12 cellular contexts compared by ENCODE assay signal in the genomic region with DNA sequence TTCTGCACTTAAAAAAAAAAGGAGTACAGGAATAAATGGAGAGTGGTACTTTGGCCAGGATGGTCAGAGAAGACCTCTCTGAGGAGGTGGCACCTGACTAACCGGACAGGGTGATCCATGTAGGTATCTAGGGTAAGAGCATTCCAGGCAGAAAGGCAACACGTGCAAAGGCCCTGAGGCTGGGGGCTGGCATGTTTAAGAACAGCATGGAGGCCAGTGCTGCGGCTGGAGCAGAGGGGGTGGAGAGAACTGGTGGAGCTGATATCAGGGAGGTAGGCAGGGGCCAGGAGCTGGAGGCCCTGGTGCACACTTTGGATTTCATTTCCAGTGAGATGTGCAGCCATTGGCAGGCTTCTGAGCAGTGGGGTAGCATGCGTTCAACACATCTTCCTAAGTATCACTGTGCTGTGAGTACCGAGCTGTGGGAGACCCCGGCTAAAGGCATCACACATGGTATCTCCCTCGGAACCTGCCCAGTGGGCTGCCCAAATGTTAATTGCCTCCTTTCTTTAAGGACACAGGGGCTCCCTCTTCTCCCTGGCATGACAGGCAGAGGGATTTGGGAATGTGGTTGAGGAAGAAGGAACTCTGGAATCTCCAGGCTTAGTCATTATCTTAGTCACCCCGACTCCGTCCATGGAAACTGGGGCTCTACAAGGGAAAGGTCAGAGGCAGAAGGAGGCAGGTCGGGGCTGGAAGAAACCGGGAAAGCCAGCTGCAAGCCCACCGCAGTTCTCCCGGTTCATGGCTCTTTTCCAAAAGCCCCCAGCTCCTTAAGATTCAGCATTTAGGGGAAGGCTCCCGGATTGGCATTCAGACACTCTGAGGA. TPM values are rescaled to one million over a fixed set of nuclear protein-coding genes. Genes with fewer than 3 reads are reported as not detected.
DNase-seq lines count a peak whose midpoint lies in the region; ATAC-seq and TF ChIP-seq lines count a peak whose summit lies in the region.
"Had no signal": no experiment of that assay in that cellular context is flagged by ENCODE, and none has a peak within 500 bp of the region (broad histone marks: within the 10 kb centered on the region; RNA-seq: fewer than 3 reads in every experiment).

No MANE protein-coding gene starts in this region.

- H2BK20ac ChIP-seq in IMR-90 (ENCODE audit: low read depth, low read length) = peak overlapping the region; percentile 38

- H2BK120ac ChIP-seq in IMR-90 (ENCODE audit: low read depth, low read length) = peak overlapping the region; percentile 69

- H3K4me2 ChIP-seq in BLaER1 (peak overlapping the region; percentile 87), IMR-90 (ENCODE audit: low read depth, low read length) (peak overlapping the region; percentile 8; the same call in 1 of the 2 replicates), mammary epithelial cell (ENCODE audit: insufficient read depth, low read depth, low read length) (no peak overlapping the region)

- H3K4me3 ChIP-seq in BLaER1 (peak overlapping the region; percentile 41), IMR-90 (ENCODE audit: insufficient read depth, low read depth, low read length) (no peak overlapping the region), mammary epithelial cell (replicated peaks in 1 of 3; ENCODE audit: insufficient read depth in 1 of 3, low read depth in 2 of 3, low read length in 3 of 3) (no peak overlapping the region), mucosa of rectum (ENCODE audit: low read length in 2 of 2) (no peak overlapping the region), lower lobe of right lung (no peak overlapping the region), uterus (no peak overlapping the region)

- H3K23ac ChIP-seq in IMR-90 (ENCODE audit: low read depth, low read length) = no peak overlapping the region

- BruUV-seq in IMR-90 (replicated peaks; lab: Mats Ljungman, UMichigan) (no TSS peak), mammary epithelial cell (replicated peaks; lab: Mats Ljungman, UMichigan) (no TSS peak)

- no peak for TF ChIP-seq RAD21 in IMR-90 (IDR thresholded peaks at IDR 0.05; ENCODE audit: low read length)

- POLR2A ChIA-PET in IMR-90 (lab: Charles Lee; ENCODE audit: unreplicated experiment) = no interaction called here

- no peak overlapping the region for H3K56ac ChIP-seq in IMR-90 (ENCODE audit: extremely low read depth, insufficient read depth, low read length)

- H2AK5ac ChIP-seq in IMR-90 (ENCODE audit: low read depth, low read length) = peak overlapping the region; percentile 33; the same call in 1 of the 2 replicates

- H3K79me2 ChIP-seq in mammary epithelial cell (ENCODE audit: insufficient read depth, low read length) = no peaks in the 10 kb centered on the region

- TF ChIP-seq CTCF in IMR-90 (conservative IDR thresholded peaks at IDR 0.05; ENCODE audit: low read depth, low read length) (no peak), mammary epithelial cell (conservative IDR thresholded peaks at IDR 0.05 in 1 of 2, IDR thresholded peaks at IDR 0.05 in 1 of 2; ENCODE audit: extremely low read depth in 1 of 2, insufficient read depth in 1 of 2, low read depth in 1 of 2, low read length in 2 of 2) (no peak), lower lobe of right lung (IDR thresholded peaks at IDR 0.05) (no peak), uterus (IDR thresholded peaks at IDR 0.05) (no peak)

- H4K5ac ChIP-seq in IMR-90 (ENCODE audit: low read depth, low read length) = no peak overlapping the region

- H2BK5ac ChIP-seq in IMR-90 (ENCODE audit: low read depth, low read length, poor library complexity, severe bottlenecking) = no peak overlapping the region

- H3K9me1 ChIP-seq in IMR-90 (ENCODE audit: insufficient read depth, low read length) = peaks cover 6% of the 10 kb centered on the region; the same call in 1 of the 2 replicates

- H2BK15ac ChIP-seq in IMR-90 (ENCODE audit: low read depth, low read length) = peak overlapping the region; percentile 76; the same call in 1 of the 3 replicates

- WGBS in IMR-90 (ENCODE audit: extremely low coverage in 2 of 2, insufficient read length in 1 of 2), 2 experiments = 82% methylated on average over 6 of the region's 14 CpGs; no CpG with 5 or more reads in 1 of the 2 experiments
- 75% methylated on average over 10 of the region's 14 CpGs for WGBS in mammary epithelial cell (ENCODE audit: low coverage, missing lambda C conversion rate)

- in situ Hi-C loops in IMR-90 (cut with MboI; ENCODE audit: low sequenced_read_pairs) (loop anchor here (5.0 to 25.0 kb wide), 2 partner anchors 36 to 571 kb away; no protein-coding TSS in a partner anchor), mammary epithelial cell (cut with MboI; ENCODE audit: low sequenced_read_pairs in 2 of 2) (loop anchor here (25.0 kb wide), 1 partner anchor 371 kb away; no protein-coding TSS in a partner anchor)

- no peak for TF ChIP-seq POLR2A in IMR-90 (IDR thresholded peaks at IDR 0.05; ENCODE audit: low read depth, low read length)
- no peak for TF ChIP-seq POLR2A in uterus (IDR thresholded peaks at IDR 0.05)

- CTCF ChIA-PET in IMR-90 (lab: Yijun Ruan, JAX) = interaction anchor here (0.7 to 1.8 kb wide), 2 partner anchors 46 to 143 kb away, joined by 4 read pairs; no protein-coding TSS in a partner anchor
- CTCF ChIA-PET in mammary epithelial cell (lab: Charles Lee; ENCODE audit: low non-redundant PET) = no interaction called here

- peak; percentile 78 for ATAC-seq in IMR-90 (ENCODE audit: low read depth)
- no peak for ATAC-seq in lower lobe of right lung

- H4K20me1 ChIP-seq in BLaER1 (no peaks in the 10 kb centered on the region), IMR-90 (ENCODE audit: insufficient read depth, low read length) (no peaks in the 10 kb centered on the region), mammary epithelial cell (ENCODE audit: insufficient read depth, low read length) (no peaks in the 10 kb centered on the region)

- H2AFZ ChIP-seq in IMR-90 (replicated peaks; ENCODE audit: low read length, poor library complexity) (peak overlapping the region; percentile 59), mammary epithelial cell (ENCODE audit: low read depth, low read length) (no peak overlapping the region)

- H4K91ac ChIP-seq in IMR-90 (ENCODE audit: insufficient read depth, low read depth, low read length) = no peak overlapping the region

- H3K9ac ChIP-seq in BLaER1 (0 out of 2 replicates have a peak overlapping the region, but pooled peaks have one; percentile 35), IMR-90 (ENCODE audit: low read depth, low read length) (no peak overlapping the region), mammary epithelial cell (ENCODE audit: insufficient read depth, low read length) (no peak overlapping the region), mucosa of rectum (ENCODE audit: low read depth in 1 of 2, low read length in 2 of 2) (peak overlapping the region in 1 of 2 donors; percentile 32)

- dilution Hi-C loops in IMR-90 (cut with HindIII; ENCODE audit: low sequenced_read_pairs, unreplicated experiment) (no loop called here), mammary epithelial cell (cut with HindIII; ENCODE audit: low sequenced_read_pairs) (no loop called here)

- peak overlapping the region; percentile 60 for H2AK9ac ChIP-seq in IMR-90 (replicated peaks; ENCODE audit: low read depth, low read length, poor library complexity)

- intact Hi-C loops in IMR-90 (cut with micrococcal nuclease) = no loop called here
- intact Hi-C loops in mammary epithelial cell (cut with micrococcal nuclease) = no loop called here
- intact Hi-C loops in lower lobe of right lung (cut with DNase I) = no loop called here
- intact Hi-C loops in uterus (cut with DNase I; ENCODE audit: low total_unique reads) = no loop called here

- H3K36me3 ChIP-seq in BLaER1 (no peaks in the 10 kb centered on the region), IMR-90 (ENCODE audit: control insufficient read depth, insufficient read depth, low read length) (no peaks in the 10 kb centered on the region), mammary epithelial cell (ENCODE audit: insufficient read depth, low read length) (no peaks in the 10 kb centered on the region), mucosa of rectum (ENCODE audit: control insufficient read depth in 2 of 2, insufficient read depth in 2 of 2, low read length in 2 of 2) (peaks cover 0 to 9% of the 10 kb centered on the region in 2 donors), lower lobe of right lung (no peaks in the 10 kb centered on the region), uterus (no peaks in the 10 kb centered on the region)

- H3K14ac ChIP-seq in IMR-90 (replicated peaks; ENCODE audit: low read depth, low read length) = peak overlapping the region; percentile 34

- 0 out of 2 replicates have a peak overlapping the region, but pooled peaks have one; percentile 37 for H3K4ac ChIP-seq in IMR-90 (ENCODE audit: low read depth, low read length)

- 0 out of 2 replicates have a peak, but pooled peaks cover 5% of the 10 kb centered on the region for H3K27me3 ChIP-seq in BLaER1
- H3K27me3 ChIP-seq in IMR-90 (ENCODE audit: control insufficient read depth, insufficient read depth, low read length) = no peaks in the 10 kb centered on the region
- H3K27me3 ChIP-seq in mammary epithelial cell (ENCODE audit: insufficient read depth, low read length) = no peaks in the 10 kb centered on the region
- H3K27me3 ChIP-seq in mucosa of rectum (ENCODE audit: control insufficient read depth in 2 of 2, insufficient read depth in 2 of 2, low read length in 2 of 2) = no peaks in the 10 kb centered on the region
- H3K27me3 ChIP-seq in lower lobe of right lung (ENCODE audit: low read depth) = peaks cover 13% of the 10 kb centered on the region
- H3K27me3 ChIP-seq in uterus = no peaks in the 10 kb centered on the region

- DNase-seq in IMR-90 (peak; percentile 79), mammary epithelial cell (peak; percentile 62), lower lobe of right lung (no peak), uterus (no peak), COLO668 (lab: John Stamatoyannopoulos, UW; ENCODE audit: unreplicated experiment) (no peak), NCI-H146 treated with DMSO at 0.1 percent for 48 hours (lab: John Stamatoyannopoulos, UW; ENCODE audit: unreplicated experiment) (no peak)
- DNase-seq: KG1, midbrain, NCI-H345 had no signal

- no peak overlapping the region for H3K27ac ChIP-seq in BLaER1
- no peak overlapping the region for H3K27ac ChIP-seq in IMR-90 (ENCODE audit: insufficient read depth, low read length)
- H3K27ac ChIP-seq in mammary epithelial cell (ENCODE audit: insufficient read depth, low read depth, low read length) = peak overlapping the region; percentile 8
- peak overlapping the region; percentile 52 to 88 for H3K27ac ChIP-seq in mucosa of rectum (ENCODE audit: low read depth in 2 of 2, low read length in 2 of 2)
- no peak overlapping the region for H3K27ac ChIP-seq in lower lobe of right lung
- H3K27ac ChIP-seq in uterus = no peak overlapping the region

- H3K4me1 ChIP-seq in BLaER1 (peaks cover 74% of the 10 kb centered on the region), IMR-90 (ENCODE audit: control insufficient read depth, insufficient read depth, low read length) (peaks cover 11% of the 10 kb centered on the region), mammary epithelial cell (ENCODE audit: insufficient read depth, low read length) (peaks cover 18% of the 10 kb centered on the region), mucosa of rectum (ENCODE audit: control insufficient read depth in 2 of 2, insufficient read depth in 2 of 2, low read length in 2 of 2) (peaks cover 39 to 43% of the 10 kb centered on the region in 2 donors), lower lobe of right lung (peaks cover 12% of the 10 kb centered on the region), uterus (no peaks in the 10 kb centered on the region)

- no peak overlapping the region; the same call in 1 of the 2 replicates for H3K18ac ChIP-seq in IMR-90 (ENCODE audit: low read depth, low read length)

- 0 out of 4 replicates have a peak overlapping the region, but pooled peaks of 1 of the 2 experiments have one; percentile 18 for H4K8ac ChIP-seq in IMR-90 (ENCODE audit: low read depth in 2 of 2, low read length in 2 of 2)

- H3K79me1 ChIP-seq in IMR-90 (ENCODE audit: low read depth in 1 of 2, low read length in 2 of 2) = no peaks in the 10 kb centered on the region

- H3K9me3 ChIP-seq in BLaER1 (no peaks in the 10 kb centered on the region), IMR-90 (ENCODE audit: control insufficient read depth, insufficient read depth, low read length) (no peaks in the 10 kb centered on the region), mammary epithelial cell (replicated peaks; ENCODE audit: insufficient read depth, low read length) (no peaks in the 10 kb centered on the region), mucosa of rectum (ENCODE audit: control insufficient read depth in 2 of 2, low read length in 2 of 2) (no peaks in the 10 kb centered on the region), lower lobe of right lung (no peaks in the 10 kb centered on the region), uterus (no peaks in the 10 kb centered on the region)

RNA-seq across cellular contexts. Expression of gene SLC6A7, which starts 18.5 kb away (rescaled TPM):
- under 0.01 TPM in 1 of 2 replicates, not detected in the other for total RNA-seq in IMR-90 (2012; rRNA removed)
- not detected in 2 replicates for polyA plus RNA-seq in IMR-90 (2012; rRNA removed)
- polyA plus RNA-seq in IMR-90 (2012; cell fraction: cytosol; rRNA removed) = 0.01 TPM in 1 of 2 replicates, not detected in the other
- 0.08 and 0.16 TPM in 2 replicates for polyA plus RNA-seq in IMR-90 (2012; cell fraction: nucleus; rRNA removed; ENCODE audit: low replicate concordance)
- not detected for total RNA-seq in mammary epithelial cell
- not detected for polyA plus RNA-seq in mammary epithelial cell
- polyA minus RNA-seq in mammary epithelial cell = not detected
- not detected for total RNA-seq in lower lobe of right lung
- not detected for total RNA-seq in uterus
- total RNA-seq: CD4-positive, alpha-beta T cell had no signal

RNA-seq across cellular contexts. Expression of gene CDX1, which starts 41.8 kb away (rescaled TPM):
- total RNA-seq in IMR-90 (2012; rRNA removed) (0.18 TPM in 1 of 2 replicates, not detected in the other), mammary epithelial cell (not detected), lower lobe of right lung (not detected), uterus (under 1 TPM; 0.29 to 0.77 (median 0.38) TPM)
- polyA plus RNA-seq in IMR-90 (2012; rRNA removed) (0.22 and 0.24 TPM in 2 replicates), mammary epithelial cell (not detected)
- 0.22 and 0.56 TPM in 2 replicates for polyA plus RNA-seq in IMR-90 (2012; cell fraction: cytosol; rRNA removed)
- polyA plus RNA-seq in IMR-90 (2012; cell fraction: nucleus; rRNA removed; ENCODE audit: low replicate concordance) = 0.28 and 0.41 TPM in 2 replicates
- polyA minus RNA-seq in mammary epithelial cell = not detected
- total RNA-seq: CD4-positive, alpha-beta T cell had no signal

RNA-seq across cellular contexts. Expression of gene PDGFRB, which starts 52.8 kb away (rescaled TPM):
- total RNA-seq in IMR-90 (2012; rRNA removed) = 81.9 and 108 TPM in 2 replicates
- polyA plus RNA-seq in IMR-90 (2012; rRNA removed) = 122 and 124 TPM in 2 replicates
- 69.9 and 116 TPM in 2 replicates for polyA plus RNA-seq in IMR-90 (2012; cell fraction: cytosol; rRNA removed)
- 238 and 330 TPM in 2 replicates for polyA plus RNA-seq in IMR-90 (2012; cell fraction: nucleus; rRNA removed; ENCODE audit: low replicate concordance)
- total RNA-seq in mammary epithelial cell = 1 to 10 TPM in 1 of 2 donors, not detected in 1; 1.5 TPM
- polyA plus RNA-seq in mammary epithelial cell = 0.25 TPM
- not detected for polyA minus RNA-seq in mammary epithelial cell
- 89.3 TPM for total RNA-seq in lower lobe of right lung
- total RNA-seq in uterus = 100 to 1,000 TPM in 3 of 4 donors, 10 to 100 TPM in 1; 60.2 to 378 (median 235) TPM
- total RNA-seq: CD4-positive, alpha-beta T cell had no signal

Comparison
In these comparisons a context has a peak if more than half of its experiments do, and no peak if none do; other contexts are left out.
1. H3K27ac ChIP-seq: peak in mammary epithelial cell (single experiment) and mucosa of rectum (2 of 2); none in BLaER1 (single experiment), IMR-90 (single experiment), lower lobe of right lung (single experiment) and uterus (0 of 2).
2. DNase-seq: peak in IMR-90 (single experiment) and mammary epithelial cell (single experiment); none in lower lobe of right lung (single experiment), uterus (0 of 2), COLO668 (single experiment) and NCI-H146 treated with DMSO at 0.1 percent for 48 hours (single experiment).
3. RNA of gene PDGFRB, which starts 52.8 kb away (total RNA-seq): 60.2 to 378 TPM in uterus, 81.9 to 108 TPM in IMR-90 and 89.3 TPM in lower lobe of right lung (single experiment); 1.5 TPM in mammary epithelial cell; every median in the first group is over 10 times any median in the second.